ENCODE assay signal across 9 cellular contexts in genomic region chr10:44978570-44979280, GRCh38. TPM values are rescaled to one million over a fixed set of nuclear protein-coding genes. Genes with fewer than 3 reads are reported as not detected.
DNase-seq lines count a peak whose midpoint lies in the region; ATAC-seq and TF ChIP-seq lines count a peak whose summit lies in the region.
"Had no signal": no experiment of that assay in that cellular context is flagged by ENCODE, and none has a peak within 500 bp of the region (broad histone marks: within the 10 kb centered on the region; RNA-seq: fewer than 3 reads in every experiment).

TSS of gene DEPP1 (minus strand) at chr10:44978809. CDS start at chr10:44978030, 779 bp downstream.

- no peaks in the 10 kb centered on the region for H3K36me3 Mint-ChIP-seq in HFFc6 (ENCODE audit: low read depth)

- in situ Hi-C loops in T47D (cut with HindIII; ENCODE audit: low pct_unique_long_range_greater_than_20kb, low sequenced_read_pairs) = no loop called here

- H3K9me3 Mint-ChIP-seq in HFFc6 = no peaks in the 10 kb centered on the region

- H3K9me3 ChIP-seq in iPS-18c (ENCODE audit: control insufficient read depth, insufficient read depth, low read length) = peaks cover 2% of the 10 kb centered on the region

- H3K27ac Mint-ChIP-seq in HFFc6 = peak within 1 kb of the TSS; percentile 65

- H3K27me3 Mint-ChIP-seq in HFFc6 (ENCODE audit: insufficient read depth) = no peaks in the 10 kb centered on the region

- H3K4me1 Mint-ChIP-seq in HFFc6 (ENCODE audit: low read depth) = peaks cover 54% of the 10 kb centered on the region

- no peak for ATAC-seq in GM21576 (IDR thresholded peaks at IDR 0.05; ENCODE audit: unreplicated experiment)

- TF ChIP-seq CTCF in HFFc6 (IDR thresholded peaks at IDR 0.05) = no peak

- H3K4me3 ChIP-seq in iPS-18c (ENCODE audit: insufficient read depth, low read depth, low read length) (peak within 1 kb of the TSS; percentile 31; the same call in 1 of the 2 replicates), skeletal muscle cell (ENCODE audit: low read depth, low read length) (peak within 1 kb of the TSS; percentile 58)
- H3K4me3 ChIP-seq: SK-N-MC had no signal

- H3K4me3 Mint-ChIP-seq in HFFc6 = peak within 1 kb of the TSS; percentile 32; the same call in 1 of the 2 replicates

- DNase-seq in D341Med (ENCODE audit: low spot score) (peak; percentile 92), HFFc6 (no peak), NCI-H524 treated with DMSO at 0.1 percent for 48 hours (lab: John Stamatoyannopoulos, UW) (peak; percentile 9), T47D (ENCODE audit: low read depth in 1 of 2, low spot score in 1 of 2) (peak; percentile 92 to 96), skeletal muscle cell (ENCODE audit: low read depth) (peak; percentile 69), OCI-M2 (lab: John Stamatoyannopoulos, UW; ENCODE audit: unreplicated experiment) (no peak)

RNA-seq across cellular contexts. Expression of gene DEPP1, which starts in this region (rescaled TPM):
- under 1 TPM; 0.43 to 0.78 (median 0.52) TPM for total RNA-seq in HFFc6 (2021; fragmentation: NEBNext Ultra II Directional; extraction: Animal tissue kit (Norgen Biotek cat#: 25700))

Comparison
In these comparisons a context has a peak if more than half of its experiments do, and no peak if none do; other contexts are left out.
1. DNase-seq: peak in D341Med (single experiment), NCI-H524 treated with DMSO at 0.1 percent for 48 hours (single experiment), T47D (2 of 2) and skeletal muscle cell (single experiment); none in HFFc6 (single experiment) and OCI-M2 (single experiment).